Comparison of ENCODE assay signal across 8 cellular contexts in the genomic region with DNA sequence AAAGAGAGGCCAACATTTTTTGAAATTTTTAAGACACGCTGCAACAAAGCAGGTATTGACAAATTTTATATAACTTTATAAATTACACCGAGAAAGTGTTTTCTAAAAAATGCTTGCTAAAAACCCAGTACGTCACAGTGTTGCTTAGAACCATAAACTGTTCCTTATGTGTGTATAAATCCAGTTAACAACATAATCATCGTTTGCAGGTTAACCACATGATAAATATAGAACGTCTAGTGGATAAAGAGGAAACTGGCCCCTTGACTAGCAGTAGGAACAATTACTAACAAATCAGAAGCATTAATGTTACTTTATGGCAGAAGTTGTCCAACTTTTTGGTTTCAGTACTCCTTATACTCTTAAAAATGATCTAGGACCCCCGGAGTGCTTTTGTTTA. TPM values are rescaled to one million over a fixed set of nuclear protein-coding genes. Genes with fewer than 3 reads are reported as not detected.
A peak's percentile ranks its signal among the peaks of the same experiment; 100 is the strongest.
DNase-seq lines count a peak whose midpoint lies in the region; ATAC-seq and TF ChIP-seq lines count a peak whose summit lies in the region.

No MANE protein-coding gene starts in this region.

- peaks cover 0 to 23% of the 10 kb centered on the region in 2 experiments; a peak in 2 of 4 replicates for H3K79me1 ChIP-seq in IMR-90 (ENCODE audit: low read depth in 1 of 2, low read length in 2 of 2)

- no peak overlapping the region for H4K91ac ChIP-seq in IMR-90 (ENCODE audit: insufficient read depth, low read depth, low read length)

- in situ Hi-C loops in IMR-90 (cut with MboI; ENCODE audit: low sequenced_read_pairs): no loop called here

- H2AK5ac ChIP-seq in IMR-90 (ENCODE audit: low read depth, low read length): no peak overlapping the region

- H3K23ac ChIP-seq in IMR-90 (ENCODE audit: low read depth, low read length): peak overlapping the region; percentile 86; the same call in 1 of the 2 replicates

- no peak overlapping the region for H3K18ac ChIP-seq in IMR-90 (ENCODE audit: low read depth, low read length)

- peak overlapping the region; percentile 93; the same call in 1 of the 2 replicates for H3K4ac ChIP-seq in IMR-90 (ENCODE audit: low read depth, low read length)

- H4K8ac ChIP-seq in IMR-90 (ENCODE audit: low read depth in 2 of 2, low read length in 2 of 2): peak overlapping the region; percentile 69 to 100; a peak in 2 of 4 replicates

- intact Hi-C loops in IMR-90 (cut with micrococcal nuclease): loop anchor here (5.0 kb wide), 1 partner anchor 221 kb away; a partner anchor contains a TSS
- intact Hi-C loops in lower lobe of right lung (cut with DNase I): loop anchor here (10.0 kb wide), 1 partner anchor 402 kb away; no protein-coding TSS in a partner anchor

- H2BK120ac ChIP-seq in IMR-90 (ENCODE audit: low read depth, low read length): no peak overlapping the region

- peak overlapping the region; percentile 94 for H3K4me2 ChIP-seq in IMR-90 (ENCODE audit: low read depth, low read length)

- TF ChIP-seq CTCF in AG09309 (IDR thresholded peaks at IDR 0.05; ENCODE audit: control insufficient read depth, insufficient read depth, low read depth, low read length, missing control alignments): no peak
- no peak for TF ChIP-seq CTCF in IMR-90 (conservative IDR thresholded peaks at IDR 0.05; ENCODE audit: low read depth, low read length)
- no peak for TF ChIP-seq CTCF in lower lobe of right lung (IDR thresholded peaks at IDR 0.05)
- TF ChIP-seq CTCF in GM10248 (IDR thresholded peaks at IDR 0.05; ENCODE audit: control extremely low read depth, extremely low read depth, low read depth, missing control alignments): no peak

- no TSS peak for BruUV-seq in IMR-90 (replicated peaks; lab: Mats Ljungman, UMichigan)

- no peak for TF ChIP-seq POLR2A in IMR-90 (IDR thresholded peaks at IDR 0.05; ENCODE audit: low read depth, low read length)

- H3K27me3 Mint-ChIP-seq in activated naive CD8-positive, alpha-beta T cell: no peaks in the 10 kb centered on the region

- no peaks in the 10 kb centered on the region for H4K20me1 ChIP-seq in IMR-90 (ENCODE audit: insufficient read depth, low read length)

- peak overlapping the region; percentile 93; the same call in 1 of the 2 replicates for H3K14ac ChIP-seq in IMR-90 (replicated peaks; ENCODE audit: low read depth, low read length)

- peak overlapping the region; percentile 88; the same call in 1 of the 2 replicates for H3K56ac ChIP-seq in IMR-90 (ENCODE audit: extremely low read depth, insufficient read depth, low read length)

- ATAC-seq in IMR-90 (ENCODE audit: low read depth) (no peak), lower lobe of right lung (no peak), GM19467 (IDR thresholded peaks at IDR 0.05; ENCODE audit: unreplicated experiment) (no peak), HG03135 (IDR thresholded peaks at IDR 0.05; ENCODE audit: unreplicated experiment) (no peak)

- H2AFZ ChIP-seq in IMR-90 (replicated peaks; ENCODE audit: low read length, poor library complexity): no peak overlapping the region

- H3K27ac Mint-ChIP-seq in activated naive CD8-positive, alpha-beta T cell: no peak overlapping the region

- no peaks in the 10 kb centered on the region for H3K9me3 Mint-ChIP-seq in activated naive CD8-positive, alpha-beta T cell (ENCODE audit: low read depth)

- no peak overlapping the region for H2BK15ac ChIP-seq in IMR-90 (ENCODE audit: low read depth, low read length)

- H3K27ac ChIP-seq in IMR-90 (ENCODE audit: insufficient read depth, low read length) (no peak overlapping the region; the same call in 1 of the 2 replicates), lower lobe of right lung (peak overlapping the region; percentile 97)

- CTCF ChIA-PET in IMR-90 (lab: Yijun Ruan, JAX) (interaction anchor here (0.6 kb wide), 1 partner anchor 329 kb away, joined by 3 read pairs; no protein-coding TSS in a partner anchor), GM10248 (lab: Yijun Ruan, JAX) (interaction anchor here (1.5 to 1.8 kb wide), 4 partner anchors 21 to 272 kb away, joined by 3 to 6 read pairs (median 4); no protein-coding TSS in a partner anchor)

- H3K4me1 Mint-ChIP-seq in activated naive CD8-positive, alpha-beta T cell (ENCODE audit: low read depth): peaks cover 9% of the 10 kb centered on the region

- no peak overlapping the region for H2BK20ac ChIP-seq in IMR-90 (ENCODE audit: low read depth, low read length)

- H4K5ac ChIP-seq in IMR-90 (ENCODE audit: low read depth, low read length): no peak overlapping the region; the same call in 1 of the 2 replicates

- dilution Hi-C loops in IMR-90 (cut with HindIII; ENCODE audit: low sequenced_read_pairs, unreplicated experiment): no loop called here

- H3K36me3 ChIP-seq in IMR-90 (ENCODE audit: control insufficient read depth, insufficient read depth, low read length): no peaks in the 10 kb centered on the region
- H3K36me3 ChIP-seq in lower lobe of right lung: no peaks in the 10 kb centered on the region

- H2BK5ac ChIP-seq in IMR-90 (ENCODE audit: low read depth, low read length, poor library complexity, severe bottlenecking): no peak overlapping the region

- no peaks in the 10 kb centered on the region for H3K9me3 ChIP-seq in IMR-90 (ENCODE audit: control insufficient read depth, insufficient read depth, low read length)
- H3K9me3 ChIP-seq in lower lobe of right lung: no peaks in the 10 kb centered on the region

- no peaks in the 10 kb centered on the region for H3K27me3 ChIP-seq in IMR-90 (ENCODE audit: control insufficient read depth, insufficient read depth, low read length)
- H3K27me3 ChIP-seq in lower lobe of right lung (ENCODE audit: low read depth): no peaks in the 10 kb centered on the region

- peaks cover 3% of the 10 kb centered on the region for H3K4me1 ChIP-seq in IMR-90 (ENCODE audit: control insufficient read depth, insufficient read depth, low read length)
- no peaks in the 10 kb centered on the region for H3K4me1 ChIP-seq in lower lobe of right lung

- H3K4me3 ChIP-seq in AG09309 (ENCODE audit: control insufficient read depth, low read depth, low read length): peak overlapping the region; percentile 80
- H3K4me3 ChIP-seq in IMR-90 (ENCODE audit: insufficient read depth, low read depth, low read length): peak overlapping the region; percentile 64; the same call in 1 of the 2 replicates
- peak overlapping the region; percentile 91 for H3K4me3 ChIP-seq in lower lobe of right lung

- TF ChIP-seq RAD21 in IMR-90 (IDR thresholded peaks at IDR 0.05; ENCODE audit: low read length): no peak

- peak overlapping the region; percentile 87; the same call in 1 of the 2 replicates for H3K9ac ChIP-seq in IMR-90 (ENCODE audit: low read depth, low read length)

- DNase-seq in AG09309 (ENCODE audit: low read depth): no peak
- no peak for DNase-seq in IMR-90
- no peak for DNase-seq in lower lobe of right lung
- DNase-seq in GM10248 (ENCODE audit: extremely low spot score): no peak
- no peak for DNase-seq in HT-29 (ENCODE audit: low spot score)

- POLR2A ChIA-PET in IMR-90 (lab: Charles Lee; ENCODE audit: unreplicated experiment): no interaction called here
- POLR2A ChIA-PET in GM10248 (lab: Yijun Ruan, JAX): no interaction called here

- no CpG with 5 or more reads among the region's 6 CpGs for WGBS in IMR-90 (ENCODE audit: extremely low coverage in 2 of 2, insufficient read length in 1 of 2), 2 experiments

- peak overlapping the region; percentile 91 for H3K4me3 Mint-ChIP-seq in activated naive CD8-positive, alpha-beta T cell

- no peaks in the 10 kb centered on the region; the same call in 1 of the 2 replicates for H3K9me1 ChIP-seq in IMR-90 (ENCODE audit: insufficient read depth, low read length)

- peaks cover 3% of the 10 kb centered on the region for H3K36me3 Mint-ChIP-seq in activated naive CD8-positive, alpha-beta T cell

- no peak overlapping the region for H2AK9ac ChIP-seq in IMR-90 (replicated peaks; ENCODE audit: low read depth, low read length, poor library complexity)

TF ChIP-seq in IMR-90, 13 proteins besides CTCF, POLR2A, EP300 and RAD21:
- no peak for TF ChIP-seq RCOR1 (IDR thresholded peaks at IDR 0.05; ENCODE audit: insufficient replicate concordance, low read length)
- TF ChIP-seq NFE2L2 (IDR thresholded peaks at IDR 0.05; ENCODE audit: low read depth, low read length): no peak
- TF ChIP-seq MAZ (IDR thresholded peaks at IDR 0.05; ENCODE audit: borderline replicate concordance, low read depth, low read length): no peak
- no peak for TF ChIP-seq MAFK (IDR thresholded peaks at IDR 0.05; ENCODE audit: low read depth, low read length)
- TF ChIP-seq, protein P1, sequence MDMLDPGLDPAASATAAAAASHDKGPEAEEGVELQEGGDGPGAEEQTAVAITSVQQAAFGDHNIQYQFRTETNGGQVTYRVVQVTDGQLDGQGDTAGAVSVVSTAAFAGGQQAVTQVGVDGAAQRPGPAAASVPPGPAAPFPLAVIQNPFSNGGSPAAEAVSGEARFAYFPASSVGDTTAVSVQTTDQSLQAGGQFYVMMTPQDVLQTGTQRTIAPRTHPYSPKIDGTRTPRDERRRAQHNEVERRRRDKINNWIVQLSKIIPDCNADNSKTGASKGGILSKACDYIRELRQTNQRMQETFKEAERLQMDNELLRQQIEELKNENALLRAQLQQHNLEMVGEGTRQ (IDR thresholded peaks at IDR 0.05; ENCODE audit: low read depth, low read length): no peak
- TF ChIP-seq RFX5 (IDR thresholded peaks at IDR 0.05; ENCODE audit: low read depth, low read length): no peak
- no peak for TF ChIP-seq MXI1 (IDR thresholded peaks at IDR 0.05; ENCODE audit: borderline replicate concordance, low read depth, low read length)
- TF ChIP-seq CHD1 (IDR thresholded peaks at IDR 0.05; ENCODE audit: low read depth, low read length): no peak
- TF ChIP-seq FOS (IDR thresholded peaks at IDR 0.05; ENCODE audit: low read depth, low read length): no peak
- TF ChIP-seq SMC3 (IDR thresholded peaks at IDR 0.05; ENCODE audit: low read depth, low read length): no peak
TF ChIP-seq in IMR-90: peak in this region for 0.

RNA-seq across cellular contexts. Expression of a gene that starts 1.2 kb away (rescaled TPM):
- 9.7 and 11.7 TPM in 2 replicates for total RNA-seq in IMR-90 (2012; rRNA removed)
- 2.0 and 2.1 TPM in 2 replicates for polyA plus RNA-seq in IMR-90 (2012; rRNA removed)
- polyA plus RNA-seq in IMR-90 (2012; cell fraction: cytosol; rRNA removed): 0.13 and 0.77 TPM in 2 replicates
- polyA plus RNA-seq in IMR-90 (2012; cell fraction: nucleus; rRNA removed; ENCODE audit: low replicate concordance): 0.28 and 3.1 TPM in 2 replicates
- total RNA-seq in lower lobe of right lung: 2.4 TPM
- total RNA-seq in HT-29 (2014; rRNA removed; shearing (Covaris generic)): 13.6 and 20.0 TPM in 2 replicates

RNA-seq across cellular contexts. Expression of a gene that starts 1.3 kb away (rescaled TPM):
- total RNA-seq in IMR-90 (2012; rRNA removed) (not detected in 2 replicates), lower lobe of right lung (not detected)
- not detected in 2 replicates for polyA plus RNA-seq in IMR-90 (2012; rRNA removed)
- polyA plus RNA-seq in IMR-90 (2012; cell fraction: cytosol; rRNA removed): not detected in 2 replicates
- polyA plus RNA-seq in IMR-90 (2012; cell fraction: nucleus; rRNA removed; ENCODE audit: low replicate concordance): not detected in 2 replicates
- 0.10 TPM in 1 of 2 replicates, not detected in the other for total RNA-seq in HT-29 (2014; rRNA removed; shearing (Covaris generic))
